8 cellular contexts compared by ENCODE assay signal in the genomic region with DNA sequence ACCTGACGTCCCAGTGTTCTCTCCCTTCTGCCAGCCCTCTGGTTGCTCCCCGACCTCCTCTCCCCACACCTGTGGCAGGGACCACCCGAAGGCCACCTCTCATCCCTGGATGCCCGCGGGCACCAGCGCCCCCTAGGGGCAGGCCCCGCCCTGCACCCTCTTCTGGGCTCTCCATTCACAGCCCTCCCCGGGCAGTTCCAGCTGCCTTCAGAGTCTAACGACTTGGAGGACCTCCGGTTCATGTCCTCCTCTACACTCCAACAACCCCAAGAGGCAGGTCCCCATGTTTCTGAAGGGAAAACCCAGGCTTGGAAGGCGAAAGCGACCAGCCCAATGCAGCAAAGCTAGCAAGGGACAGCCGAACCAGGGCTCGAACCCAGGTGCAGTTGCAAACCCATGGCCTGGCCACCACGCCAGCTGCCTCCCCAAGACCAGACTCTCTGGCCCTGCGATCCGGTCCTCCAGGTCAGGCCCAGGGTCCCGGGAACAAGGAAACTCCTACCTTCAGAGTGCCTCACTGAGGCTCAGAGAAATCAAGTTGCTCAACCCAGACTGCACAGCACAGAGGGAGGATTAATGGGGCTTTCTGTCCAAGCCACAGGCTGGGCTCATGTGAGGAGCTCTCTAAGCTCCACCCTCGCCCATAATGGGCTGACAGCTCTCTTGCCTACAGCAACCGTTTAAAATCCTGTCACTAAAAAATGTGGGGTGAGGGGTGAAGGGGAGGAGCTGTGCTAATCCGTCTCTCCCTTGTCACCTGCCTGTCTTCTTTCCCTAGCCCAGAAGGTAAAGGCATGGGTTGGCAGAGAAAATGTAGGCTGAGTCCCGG.
DNase-seq lines count a peak whose midpoint lies in the region; ATAC-seq and TF ChIP-seq lines count a peak whose summit lies in the region.
"Had no signal": no experiment of that assay in that cellular context is flagged by ENCODE, and none has a peak within 500 bp of the region (broad histone marks: within the 10 kb centered on the region; RNA-seq: fewer than 3 reads in every experiment).

No MANE protein-coding gene starts in this region.

- H3K4me3 Mint-ChIP-seq in osteocyte (ENCODE audit: unreplicated experiment), result no peak overlapping the region

- no peaks in the 10 kb centered on the region for H3K9me2 ChIP-seq in SK-N-SH

- H3K9me3 ChIP-seq in SK-N-SH (no peaks in the 10 kb centered on the region), ectodermal cell (ENCODE audit: control insufficient read depth, low read length) (no peaks in the 10 kb centered on the region)
- H3K9me3 ChIP-seq: SJSA1 had no signal

- no peaks in the 10 kb centered on the region for H3K36me3 ChIP-seq in SK-N-SH (replicated peaks in 1 of 2; ENCODE audit: control insufficient read depth in 1 of 2, insufficient read depth in 2 of 2, low read length in 1 of 2)
- no peaks in the 10 kb centered on the region for H3K36me3 ChIP-seq in ectodermal cell (ENCODE audit: control insufficient read depth, insufficient read depth, low read length)
- H3K36me3 ChIP-seq: SJSA1 had no signal

- no peak overlapping the region for H3K4me2 ChIP-seq in SK-N-SH

- WGBS in SK-N-SH (ENCODE audit: low lambda C conversion rate), result 16% methylated on average over 14 of the region's 22 CpGs
- 47 to 51% methylated on average over 22 of the region's 22 CpGs for WGBS in ectodermal cell, 2 experiments

- H3K27ac ChIP-seq in SK-N-SH (ENCODE audit: low read depth in 2 of 2, low read length in 1 of 2) (no peak overlapping the region), ectodermal cell (ENCODE audit: insufficient read depth, low read depth, low read length, poor library complexity, severe bottlenecking) (peak overlapping the region; percentile 28)
- H3K27ac ChIP-seq: SJSA1 had no signal

- no peak for TF ChIP-seq EP300 in SK-N-SH (IDR thresholded peaks at IDR 0.05; ENCODE audit: borderline replicate concordance in 1 of 2, low read depth in 1 of 2, low read length in 1 of 2)

- H3K4me1 ChIP-seq in SK-N-SH (ENCODE audit: control insufficient read depth in 1 of 2, insufficient read depth in 2 of 2, low read depth in 1 of 2, low read length in 1 of 2) (peaks cover 0 to 5% of the 10 kb centered on the region in 2 experiments; a peak in 1 of 4 replicates), ectodermal cell (ENCODE audit: control insufficient read depth, insufficient read depth, low read length) (peaks cover 23% of the 10 kb centered on the region)

- H3K27me3 ChIP-seq in SK-N-SH (ENCODE audit: insufficient read depth) (peaks cover 39% of the 10 kb centered on the region; the same call in 1 of the 2 replicates), ectodermal cell (ENCODE audit: control insufficient read depth, insufficient read depth, low read length, poor library complexity, severe bottlenecking) (peaks cover 31% of the 10 kb centered on the region)

- H3K36me3 Mint-ChIP-seq in osteocyte (ENCODE audit: unreplicated experiment), result no peaks in the 10 kb centered on the region

- H3K27ac Mint-ChIP-seq in osteocyte (ENCODE audit: unreplicated experiment), result no peak overlapping the region

- H3K9me3 Mint-ChIP-seq in osteocyte (ENCODE audit: unreplicated experiment), result no peaks in the 10 kb centered on the region

- H4K20me1 ChIP-seq in SK-N-SH (ENCODE audit: insufficient read depth), result no peaks in the 10 kb centered on the region

- H3K4me3 ChIP-seq in SK-N-SH (ENCODE audit: low read depth in 2 of 2, low read length in 1 of 2) (no peak overlapping the region; a peak in 1 of 4 replicates), ectodermal cell (ENCODE audit: insufficient read depth, low read depth, low read length) (peak overlapping the region; percentile 5)
- H3K4me3 ChIP-seq: SJSA1 had no signal

- peak; percentile 42 for DNase-seq in GM19238 (ENCODE audit: insufficient read length, low spot score)
- peak; percentile 83 for DNase-seq in SK-N-SH
- DNase-seq in osteocyte (ENCODE audit: extremely low spot score, unreplicated experiment), result peak; percentile 86
- DNase-seq in central memory CD4-positive, alpha-beta T cell, result no peak

- peaks cover 13% of the 10 kb centered on the region for H3K4me1 Mint-ChIP-seq in osteocyte (ENCODE audit: unreplicated experiment)

- H3K9ac ChIP-seq in SK-N-SH, result no peak overlapping the region

- H3K27me3 Mint-ChIP-seq in osteocyte (ENCODE audit: unreplicated experiment), result peaks cover 31% of the 10 kb centered on the region

- TF ChIP-seq RAD21 in SK-N-SH (IDR thresholded peaks at IDR 0.05; ENCODE audit: low read length), result peak; percentile 11; the same call in 1 of the 2 replicates

- POLR2A ChIA-PET in SK-N-SH (lab: Yijun Ruan, JAX), result no interaction called here

- no peaks in the 10 kb centered on the region for H3F3A ChIP-seq in SK-N-SH (replicated peaks; ENCODE audit: insufficient read depth)

- CTCF ChIA-PET in SK-N-SH (lab: Yijun Ruan, JAX), result interaction anchor here (0.6 to 10.9 kb wide), 26 partner anchors 9 to 233 kb away, joined by 3 to 502 read pairs (median 4); no protein-coding TSS in a partner anchor

- no peaks in the 10 kb centered on the region for H3K79me2 ChIP-seq in SK-N-SH (ENCODE audit: insufficient read depth)

- H2AFZ ChIP-seq in SK-N-SH (ENCODE audit: low read depth), result no peak overlapping the region

- TF ChIP-seq CTCF in SK-N-SH (IDR thresholded peaks at IDR 0.05) (peak; percentile 72), osteocyte (IDR thresholded peaks at IDR 0.05) (peak; percentile 64)

- ATAC-seq in HG03520 (IDR thresholded peaks at IDR 0.05; ENCODE audit: unreplicated experiment) (no peak), GM19351 (IDR thresholded peaks at IDR 0.05; ENCODE audit: unreplicated experiment) (no peak)

TF ChIP-seq in SK-N-SH, 30 proteins besides CTCF, POLR2A, EP300 and RAD21:
- no peak for TF ChIP-seq TAF1 (IDR thresholded peaks at IDR 0.05; ENCODE audit: borderline replicate concordance, low read depth, low read length)
